9 cellular contexts compared by ENCODE assay signal in the genomic region with DNA sequence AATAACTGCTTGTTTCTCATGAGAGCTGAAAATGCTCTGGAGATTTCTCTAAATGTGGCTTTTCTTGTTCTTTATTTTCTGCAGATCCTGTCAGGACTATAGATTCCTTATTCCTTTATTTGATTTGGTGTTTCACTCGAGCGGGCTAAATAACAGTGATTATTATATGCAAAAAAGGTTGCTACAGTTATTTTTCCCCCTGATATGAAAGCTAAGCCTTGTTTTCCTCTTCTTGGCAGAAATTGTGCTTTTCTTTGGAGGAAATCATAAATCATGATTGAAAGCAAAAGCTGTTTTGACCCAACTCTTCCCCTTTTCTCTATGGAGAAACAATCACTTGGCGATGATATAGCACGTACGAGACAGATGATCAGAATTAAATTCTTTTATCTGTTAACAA. TPM values are rescaled to one million over a fixed set of nuclear protein-coding genes. Genes with fewer than 3 reads are reported as not detected.
DNase-seq lines count a peak whose midpoint lies in the region; ATAC-seq and TF ChIP-seq lines count a peak whose summit lies in the region.
"Had no signal": no experiment of that assay in that cellular context is flagged by ENCODE, and none has a peak within 500 bp of the region (broad histone marks: within the 10 kb centered on the region; RNA-seq: fewer than 3 reads in every experiment).

No MANE protein-coding gene starts in this region.

- H3K36me3 ChIP-seq in ACC112 (ENCODE audit: insufficient read depth, low read length), result no peaks in the 10 kb centered on the region
- no peaks in the 10 kb centered on the region for H3K36me3 ChIP-seq in psoas muscle (ENCODE audit: insufficient read depth in 1 of 2, low read depth in 1 of 2)

- WGBS in psoas muscle, 3 donors, result 24 to 49% (median 27%) methylated on average over 5 of the region's 5 CpGs

- TF ChIP-seq CTCF in fibroblast of mammary gland (conservative IDR thresholded peaks at IDR 0.05; ENCODE audit: control insufficient read depth, insufficient read depth, low read depth, low read length) (no peak), psoas muscle (IDR thresholded peaks at IDR 0.05) (no peak)

- no peak overlapping the region for H3K27ac Mint-ChIP-seq in activated naive CD8-positive, alpha-beta T cell treated with anti-CD3 and anti-CD28 coated beads for 36 hours

- H3K4me1 Mint-ChIP-seq in activated naive CD8-positive, alpha-beta T cell treated with anti-CD3 and anti-CD28 coated beads for 36 hours, result peaks cover 24% of the 10 kb centered on the region

- peak overlapping the region; percentile 63 for H3K4me3 ChIP-seq in ACC112 (ENCODE audit: low read depth, low read length)
- peak overlapping the region; percentile 13 for H3K4me3 ChIP-seq in fibroblast of mammary gland (ENCODE audit: control insufficient read depth, low read depth, low read length)
- peak overlapping the region; percentile 37 for H3K4me3 ChIP-seq in psoas muscle

- H3K9me3 ChIP-seq in psoas muscle, result no peaks in the 10 kb centered on the region

- H3K36me3 Mint-ChIP-seq in activated naive CD8-positive, alpha-beta T cell treated with anti-CD3 and anti-CD28 coated beads for 36 hours, result no peaks in the 10 kb centered on the region

- H3K27ac ChIP-seq in ACC112 (ENCODE audit: low read depth, low read length) (peak overlapping the region; percentile 93), psoas muscle (peak overlapping the region; percentile 56)

- peaks cover 6% of the 10 kb centered on the region for H3K27me3 Mint-ChIP-seq in activated naive CD8-positive, alpha-beta T cell treated with anti-CD3 and anti-CD28 coated beads for 36 hours

- no peak overlapping the region for H2AFZ ChIP-seq in ACC112 (ENCODE audit: low read length, unreplicated experiment)

- no peaks in the 10 kb centered on the region for H3K9me3 Mint-ChIP-seq in activated naive CD8-positive, alpha-beta T cell treated with anti-CD3 and anti-CD28 coated beads for 36 hours

- POLR2A ChIA-PET in HEK293T (lab: Yijun Ruan, JAX), result no interaction called here

- H3K4me3 Mint-ChIP-seq in activated naive CD8-positive, alpha-beta T cell treated with anti-CD3 and anti-CD28 coated beads for 36 hours, result no peak overlapping the region

- peaks cover 84% of the 10 kb centered on the region for H3K4me1 ChIP-seq in ACC112 (ENCODE audit: control insufficient read depth, insufficient read depth, low read length, unreplicated experiment)
- peaks cover 70% of the 10 kb centered on the region for H3K4me1 ChIP-seq in psoas muscle

- intact Hi-C loops in psoas muscle (cut with DNase I), result no loop called here

- no peaks in the 10 kb centered on the region for H3K27me3 ChIP-seq in ACC112 (ENCODE audit: insufficient read depth, low read length)
- no peaks in the 10 kb centered on the region for H3K27me3 ChIP-seq in psoas muscle (ENCODE audit: insufficient read depth in 3 of 3, low read length in 2 of 3)

- H3K79me2 ChIP-seq in ACC112 (ENCODE audit: control insufficient read depth, insufficient read depth, low read length, unreplicated experiment), result peaks cover 98% of the 10 kb centered on the region

- no peak for ATAC-seq in psoas muscle
- ATAC-seq: left colon had no signal

- DNase-seq in OCI-M1 (lab: John Stamatoyannopoulos, UW) (peak; percentile 29), fibroblast of mammary gland (ENCODE audit: low read depth) (peak; percentile 55), psoas muscle (no peak), HEK293T (ENCODE audit: extremely low spot score) (no peak), DMS53 treated with DMSO at 0.1 percent for 48 hours (lab: John Stamatoyannopoulos, UW; ENCODE audit: unreplicated experiment) (no peak)
- no peak for DNase-seq in activated naive CD8-positive, alpha-beta T cell treated with anti-CD3 and anti-CD28 coated beads for 36 hours
- no peak for DNase-seq in activated T-cell treated with anti-CD3 and anti-CD28 coated beads, Interleukin-2, amount 50 U/mL, for 1 hour

- CTCF ChIA-PET in HEK293T (lab: Yijun Ruan, JAX), result no interaction called here

TF ChIP-seq in HEK293T, 16 proteins besides CTCF, POLR2A, EP300 and RAD21:
- no peak for TF ChIP-seq BHLHE40 (IDR thresholded peaks at IDR 0.05; ENCODE audit: borderline replicate concordance)

RNA-seq across cellular contexts. Expression of a gene that starts 31.3 kb away (rescaled TPM):
- 10 to 100 TPM; 28.3 to 63.1 (median 29.6) TPM for total RNA-seq in psoas muscle
- polyA plus RNA-seq in psoas muscle, result 10 to 100 TPM in 1 of 3 donors, 1 to 10 TPM in 2; 5.9 to 11.2 (median 6.3) TPM
- total RNA-seq in activated naive CD8-positive, alpha-beta T cell treated with anti-CD3 and anti-CD28 coated beads for 36 hours, result 10 to 100 TPM; 22.2 to 22.5 TPM

Comparison
In these comparisons a context has a peak if more than half of its experiments do, and no peak if none do; other contexts are left out.
1. H3K4me3 ChIP-seq: peak in every context shown above with its lines; median percentile 63 in ACC112; 37 in psoas muscle; 13 in fibroblast of mammary gland.
2. DNase-seq: peak in OCI-M1 (single experiment) and fibroblast of mammary gland (single experiment); none in psoas muscle (0 of 2), HEK293T (single experiment), DMS53 treated with DMSO at 0.1 percent for 48 hours (single experiment), activated naive CD8-positive, alpha-beta T cell treated with anti-CD3 and anti-CD28 coated beads for 36 hours (single experiment) and activated T-cell treated with anti-CD3 and anti-CD28 coated beads, Interleukin-2, amount 50 U/mL, for 1 hour (single experiment).